11 cellular contexts compared by ENCODE assay signal in genomic region chr2:188295067-188295685, GRCh38. TPM values are rescaled to one million over a fixed set of nuclear protein-coding genes. Genes with fewer than 3 reads are reported as not detected.
DNase-seq lines count a peak whose midpoint lies in the region; ATAC-seq, FAIRE-seq and TF ChIP-seq lines count a peak whose summit lies in the region.
"Had no signal": no experiment of that assay in that cellular context is flagged by ENCODE, and none has a peak within 500 bp of the region (broad histone marks: within the 10 kb centered on the region; RNA-seq: fewer than 3 reads in every experiment).

No MANE protein-coding gene starts in this region.

- H3K9me3 ChIP-seq in HUES48 (ENCODE audit: control insufficient read depth, insufficient read depth, low read length) (no peaks in the 10 kb centered on the region; the same call in 1 of the 2 replicates), kidney (ENCODE audit: control insufficient read depth in 1 of 2, low read length in 2 of 2) (peaks cover 0 to 5% of the 10 kb centered on the region in 2 donors), thoracic aorta (no peaks in the 10 kb centered on the region)

- in situ Hi-C loops in astrocyte of the cerebellum (cut with HindIII; ENCODE audit: low sequenced_read_pairs): no loop called here

- ATAC-seq in thoracic aorta (ENCODE audit: insufficient number of reproducible peaks, low FRiP score, low read depth) (no peak), GM21528 (IDR thresholded peaks at IDR 0.05; ENCODE audit: low FRiP score, unreplicated experiment) (no peak)
- ATAC-seq: activated naive CD8-positive, alpha-beta T cell treated with anti-CD3 and anti-CD28 coated beads, Interleukin-2, amount 50 U/mL, for 24 hours; left colon had no signal

- peak overlapping the region; percentile 96 for H3K9ac ChIP-seq in HUES48 (ENCODE audit: low read depth, low read length)
- peak overlapping the region in 1 of 2 donors; percentile 31 for H3K9ac ChIP-seq in kidney (ENCODE audit: low read length in 2 of 2)

- peak; percentile 38 for FAIRE-seq in kidney (lab: Jason Lieb, UNC)

- intact Hi-C loops in kidney (cut with DNase I): no loop called here

- H3K4me1 ChIP-seq in HUES48 (ENCODE audit: control insufficient read depth, insufficient read depth, low read length): peaks cover 31% of the 10 kb centered on the region
- peaks cover 2 to 7% of the 10 kb centered on the region in 2 donors for H3K4me1 ChIP-seq in kidney (ENCODE audit: control insufficient read depth in 1 of 2, insufficient read depth in 1 of 2, low read depth in 1 of 2, low read length in 2 of 2)
- H3K4me1 ChIP-seq in thoracic aorta (ENCODE audit: control insufficient read depth in 1 of 2, low read depth in 2 of 2): peaks cover 8 to 26% of the 10 kb centered on the region in 2 donors

- peak overlapping the region; percentile 95 for H3K27ac ChIP-seq in HUES48 (ENCODE audit: low read depth, low read length)
- H3K27ac ChIP-seq in kidney (ENCODE audit: low read depth in 2 of 2, low read length in 2 of 2): no peak overlapping the region
- H3K27ac ChIP-seq in thoracic aorta: peak overlapping the region; percentile 98 to 100

- H3K36me3 ChIP-seq in HUES48 (ENCODE audit: control insufficient read depth, insufficient read depth, low read length) (peaks cover 5% of the 10 kb centered on the region; the same call in 1 of the 2 replicates), kidney (ENCODE audit: control insufficient read depth in 1 of 2, insufficient read depth in 2 of 2, low read length in 2 of 2) (no peaks in the 10 kb centered on the region), thoracic aorta (no peaks in the 10 kb centered on the region)

- H3K4me3 ChIP-seq in HUES48 (ENCODE audit: low read depth, low read length) (peak overlapping the region; percentile 98), astrocyte of the cerebellum (ENCODE audit: low read depth, low read length) (peak overlapping the region; percentile 81), kidney (ENCODE audit: low read length in 2 of 2) (peak overlapping the region; percentile 2 to 32), thoracic aorta (peak overlapping the region; percentile 95)

- H3K27me3 ChIP-seq in HUES48 (ENCODE audit: control insufficient read depth, insufficient read depth, low read length) (no peaks in the 10 kb centered on the region), thoracic aorta (replicated peaks; ENCODE audit: insufficient read depth) (no peaks in the 10 kb centered on the region)

- no peak for DNase-seq in astrocyte of the cerebellum (ENCODE audit: low read depth)
- no peak for DNase-seq in kidney
- no peak for DNase-seq in thoracic aorta (ENCODE audit: low spot score)
- DNase-seq in NCI-H128 (lab: John Stamatoyannopoulos, UW; ENCODE audit: unreplicated experiment): no peak
- DNase-seq in hypothalamus (lab: John Stamatoyannopoulos, UW): no peak
- DNase-seq: activated naive CD8-positive, alpha-beta T cell treated with anti-CD3 and anti-CD28 coated beads, Interleukin-2, amount 50 U/mL, for 24 hours; left colon; NCI-H1694 treated with DMSO at 0.1 percent for 48 hours; trophoblast cell had no signal

- TF ChIP-seq CTCF in astrocyte of the cerebellum (IDR thresholded peaks at IDR 0.05; ENCODE audit: low read depth, low read length, missing control alignments) (no peak), kidney (IDR thresholded peaks at IDR 0.05; ENCODE audit: borderline replicate concordance, extremely low read depth, insufficient read depth) (no peak), thoracic aorta (IDR thresholded peaks at IDR 0.05) (no peak)

RNA-seq across cellular contexts. Expression of gene GULP1, which starts 3.5 kb away (rescaled TPM):
- total RNA-seq in kidney (34.4 TPM), thoracic aorta (10 to 100 TPM; 64.0 to 80.9 TPM)
- 12.2 TPM for polyA plus RNA-seq in kidney (ENCODE audit: insufficient read depth, low read depth, low replicate concordance)

Comparison
In these comparisons a context has a peak if more than half of its experiments do, and no peak if none do; other contexts are left out.
1. H3K27ac ChIP-seq: peak in HUES48 (single experiment) and thoracic aorta (2 of 2); none in kidney (0 of 2).
2. H3K4me3 ChIP-seq: peak in every context shown above with its lines; median percentile 98 in HUES48; 95 in thoracic aorta; 81 in astrocyte of the cerebellum; 17 in kidney.